In the genomic region with DNA sequence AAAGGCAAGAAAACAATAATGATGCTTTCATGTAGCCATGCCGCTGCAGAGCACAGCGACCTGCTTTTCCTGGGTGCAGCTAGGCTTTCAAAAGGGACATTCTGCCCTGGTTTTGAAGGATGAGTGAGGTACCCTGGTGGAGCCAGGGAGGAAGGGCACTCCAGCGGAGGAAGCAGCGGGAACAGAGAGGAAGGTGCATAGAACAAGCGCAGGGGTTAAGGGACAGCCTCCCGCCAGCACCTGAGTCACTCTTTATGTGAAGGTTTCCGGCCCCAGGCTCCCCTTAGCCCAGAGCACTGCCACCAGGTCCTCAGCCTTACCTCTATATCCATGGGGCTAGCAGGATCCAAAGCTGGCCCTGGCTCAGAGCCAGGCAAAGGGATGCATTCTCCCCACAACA, we compare ENCODE assay signal across 2 cellular contexts.
TF ChIP-seq lines count a peak whose summit lies in the region.

No MANE protein-coding gene starts in this region.

TF ChIP-seq in GM23338, 12 proteins besides CTCF, POLR2A, EP300 and RAD21 (continued from another document):
- TF ChIP-seq, protein P1, sequence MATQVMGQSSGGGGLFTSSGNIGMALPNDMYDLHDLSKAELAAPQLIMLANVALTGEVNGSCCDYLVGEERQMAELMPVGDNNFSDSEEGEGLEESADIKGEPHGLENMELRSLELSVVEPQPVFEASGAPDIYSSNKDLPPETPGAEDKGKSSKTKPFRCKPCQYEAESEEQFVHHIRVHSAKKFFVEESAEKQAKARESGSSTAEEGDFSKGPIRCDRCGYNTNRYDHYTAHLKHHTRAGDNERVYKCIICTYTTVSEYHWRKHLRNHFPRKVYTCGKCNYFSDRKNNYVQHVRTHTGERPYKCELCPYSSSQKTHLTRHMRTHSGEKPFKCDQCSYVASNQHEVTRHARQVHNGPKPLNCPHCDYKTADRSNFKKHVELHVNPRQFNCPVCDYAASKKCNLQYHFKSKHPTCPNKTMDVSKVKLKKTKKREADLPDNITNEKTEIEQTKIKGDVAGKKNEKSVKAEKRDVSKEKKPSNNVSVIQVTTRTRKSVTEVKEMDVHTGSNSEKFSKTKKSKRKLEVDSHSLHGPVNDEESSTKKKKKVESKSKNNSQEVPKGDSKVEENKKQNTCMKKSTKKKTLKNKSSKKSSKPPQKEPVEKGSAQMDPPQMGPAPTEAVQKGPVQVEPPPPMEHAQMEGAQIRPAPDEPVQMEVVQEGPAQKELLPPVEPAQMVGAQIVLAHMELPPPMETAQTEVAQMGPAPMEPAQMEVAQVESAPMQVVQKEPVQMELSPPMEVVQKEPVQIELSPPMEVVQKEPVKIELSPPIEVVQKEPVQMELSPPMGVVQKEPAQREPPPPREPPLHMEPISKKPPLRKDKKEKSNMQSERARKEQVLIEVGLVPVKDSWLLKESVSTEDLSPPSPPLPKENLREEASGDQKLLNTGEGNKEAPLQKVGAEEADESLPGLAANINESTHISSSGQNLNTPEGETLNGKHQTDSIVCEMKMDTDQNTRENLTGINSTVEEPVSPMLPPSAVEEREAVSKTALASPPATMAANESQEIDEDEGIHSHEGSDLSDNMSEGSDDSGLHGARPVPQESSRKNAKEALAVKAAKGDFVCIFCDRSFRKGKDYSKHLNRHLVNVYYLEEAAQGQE (IDR thresholded peaks at IDR 0.05; ENCODE audit: unreplicated experiment): no peak
TF ChIP-seq in GM23338: peak in this region for 0.

TF ChIP-seq in H1, 55 proteins besides CTCF, POLR2A, EP300 and RAD21 (continued from another document):
- TF ChIP-seq, protein P2, sequence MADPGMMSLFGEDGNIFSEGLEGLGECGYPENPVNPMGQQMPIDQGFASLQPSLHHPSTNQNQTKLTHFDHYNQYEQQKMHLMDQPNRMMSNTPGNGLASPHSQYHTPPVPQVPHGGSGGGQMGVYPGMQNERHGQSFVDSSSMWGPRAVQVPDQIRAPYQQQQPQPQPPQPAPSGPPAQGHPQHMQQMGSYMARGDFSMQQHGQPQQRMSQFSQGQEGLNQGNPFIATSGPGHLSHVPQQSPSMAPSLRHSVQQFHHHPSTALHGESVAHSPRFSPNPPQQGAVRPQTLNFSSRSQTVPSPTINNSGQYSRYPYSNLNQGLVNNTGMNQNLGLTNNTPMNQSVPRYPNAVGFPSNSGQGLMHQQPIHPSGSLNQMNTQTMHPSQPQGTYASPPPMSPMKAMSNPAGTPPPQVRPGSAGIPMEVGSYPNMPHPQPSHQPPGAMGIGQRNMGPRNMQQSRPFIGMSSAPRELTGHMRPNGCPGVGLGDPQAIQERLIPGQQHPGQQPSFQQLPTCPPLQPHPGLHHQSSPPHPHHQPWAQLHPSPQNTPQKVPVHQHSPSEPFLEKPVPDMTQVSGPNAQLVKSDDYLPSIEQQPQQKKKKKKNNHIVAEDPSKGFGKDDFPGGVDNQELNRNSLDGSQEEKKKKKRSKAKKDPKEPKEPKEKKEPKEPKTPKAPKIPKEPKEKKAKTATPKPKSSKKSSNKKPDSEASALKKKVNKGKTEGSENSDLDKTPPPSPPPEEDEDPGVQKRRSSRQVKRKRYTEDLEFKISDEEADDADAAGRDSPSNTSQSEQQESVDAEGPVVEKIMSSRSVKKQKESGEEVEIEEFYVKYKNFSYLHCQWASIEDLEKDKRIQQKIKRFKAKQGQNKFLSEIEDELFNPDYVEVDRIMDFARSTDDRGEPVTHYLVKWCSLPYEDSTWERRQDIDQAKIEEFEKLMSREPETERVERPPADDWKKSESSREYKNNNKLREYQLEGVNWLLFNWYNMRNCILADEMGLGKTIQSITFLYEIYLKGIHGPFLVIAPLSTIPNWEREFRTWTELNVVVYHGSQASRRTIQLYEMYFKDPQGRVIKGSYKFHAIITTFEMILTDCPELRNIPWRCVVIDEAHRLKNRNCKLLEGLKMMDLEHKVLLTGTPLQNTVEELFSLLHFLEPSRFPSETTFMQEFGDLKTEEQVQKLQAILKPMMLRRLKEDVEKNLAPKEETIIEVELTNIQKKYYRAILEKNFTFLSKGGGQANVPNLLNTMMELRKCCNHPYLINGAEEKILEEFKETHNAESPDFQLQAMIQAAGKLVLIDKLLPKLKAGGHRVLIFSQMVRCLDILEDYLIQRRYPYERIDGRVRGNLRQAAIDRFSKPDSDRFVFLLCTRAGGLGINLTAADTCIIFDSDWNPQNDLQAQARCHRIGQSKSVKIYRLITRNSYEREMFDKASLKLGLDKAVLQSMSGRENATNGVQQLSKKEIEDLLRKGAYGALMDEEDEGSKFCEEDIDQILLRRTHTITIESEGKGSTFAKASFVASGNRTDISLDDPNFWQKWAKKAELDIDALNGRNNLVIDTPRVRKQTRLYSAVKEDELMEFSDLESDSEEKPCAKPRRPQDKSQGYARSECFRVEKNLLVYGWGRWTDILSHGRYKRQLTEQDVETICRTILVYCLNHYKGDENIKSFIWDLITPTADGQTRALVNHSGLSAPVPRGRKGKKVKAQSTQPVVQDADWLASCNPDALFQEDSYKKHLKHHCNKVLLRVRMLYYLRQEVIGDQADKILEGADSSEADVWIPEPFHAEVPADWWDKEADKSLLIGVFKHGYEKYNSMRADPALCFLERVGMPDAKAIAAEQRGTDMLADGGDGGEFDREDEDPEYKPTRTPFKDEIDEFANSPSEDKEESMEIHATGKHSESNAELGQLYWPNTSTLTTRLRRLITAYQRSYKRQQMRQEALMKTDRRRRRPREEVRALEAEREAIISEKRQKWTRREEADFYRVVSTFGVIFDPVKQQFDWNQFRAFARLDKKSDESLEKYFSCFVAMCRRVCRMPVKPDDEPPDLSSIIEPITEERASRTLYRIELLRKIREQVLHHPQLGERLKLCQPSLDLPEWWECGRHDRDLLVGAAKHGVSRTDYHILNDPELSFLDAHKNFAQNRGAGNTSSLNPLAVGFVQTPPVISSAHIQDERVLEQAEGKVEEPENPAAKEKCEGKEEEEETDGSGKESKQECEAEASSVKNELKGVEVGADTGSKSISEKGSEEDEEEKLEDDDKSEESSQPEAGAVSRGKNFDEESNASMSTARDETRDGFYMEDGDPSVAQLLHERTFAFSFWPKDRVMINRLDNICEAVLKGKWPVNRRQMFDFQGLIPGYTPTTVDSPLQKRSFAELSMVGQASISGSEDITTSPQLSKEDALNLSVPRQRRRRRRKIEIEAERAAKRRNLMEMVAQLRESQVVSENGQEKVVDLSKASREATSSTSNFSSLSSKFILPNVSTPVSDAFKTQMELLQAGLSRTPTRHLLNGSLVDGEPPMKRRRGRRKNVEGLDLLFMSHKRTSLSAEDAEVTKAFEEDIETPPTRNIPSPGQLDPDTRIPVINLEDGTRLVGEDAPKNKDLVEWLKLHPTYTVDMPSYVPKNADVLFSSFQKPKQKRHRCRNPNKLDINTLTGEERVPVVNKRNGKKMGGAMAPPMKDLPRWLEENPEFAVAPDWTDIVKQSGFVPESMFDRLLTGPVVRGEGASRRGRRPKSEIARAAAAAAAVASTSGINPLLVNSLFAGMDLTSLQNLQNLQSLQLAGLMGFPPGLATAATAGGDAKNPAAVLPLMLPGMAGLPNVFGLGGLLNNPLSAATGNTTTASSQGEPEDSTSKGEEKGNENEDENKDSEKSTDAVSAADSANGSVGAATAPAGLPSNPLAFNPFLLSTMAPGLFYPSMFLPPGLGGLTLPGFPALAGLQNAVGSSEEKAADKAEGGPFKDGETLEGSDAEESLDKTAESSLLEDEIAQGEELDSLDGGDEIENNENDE (IDR thresholded peaks at IDR 0.05; ENCODE audit: insufficient replicate concordance, low read length): no peak
- TF ChIP-seq ASH2L (IDR thresholded peaks at IDR 0.05; ENCODE audit: low read length) (no peak), TBP (IDR thresholded peaks at IDR 0.05; ENCODE audit: low read depth, low read length) (no peak), SAP30 (IDR thresholded peaks at IDR 0.05; ENCODE audit: insufficient read depth, insufficient replicate concordance, low read length) (no peak), CHD2 (IDR thresholded peaks at IDR 0.05; ENCODE audit: low read length) (no peak), RNF2 (IDR thresholded peaks at IDR 0.05; ENCODE audit: borderline replicate concordance, low read depth, low read length, missing control alignments, poor library complexity, severe bottlenecking) (no peak), BACH1 (IDR thresholded peaks at IDR 0.05; ENCODE audit: low read length) (no peak)
- TF ChIP-seq, protein P3, sequence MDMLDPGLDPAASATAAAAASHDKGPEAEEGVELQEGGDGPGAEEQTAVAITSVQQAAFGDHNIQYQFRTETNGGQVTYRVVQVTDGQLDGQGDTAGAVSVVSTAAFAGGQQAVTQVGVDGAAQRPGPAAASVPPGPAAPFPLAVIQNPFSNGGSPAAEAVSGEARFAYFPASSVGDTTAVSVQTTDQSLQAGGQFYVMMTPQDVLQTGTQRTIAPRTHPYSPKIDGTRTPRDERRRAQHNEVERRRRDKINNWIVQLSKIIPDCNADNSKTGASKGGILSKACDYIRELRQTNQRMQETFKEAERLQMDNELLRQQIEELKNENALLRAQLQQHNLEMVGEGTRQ (IDR thresholded peaks at IDR 0.05; ENCODE audit: low read length): no peak
